In the genomic region with DNA sequence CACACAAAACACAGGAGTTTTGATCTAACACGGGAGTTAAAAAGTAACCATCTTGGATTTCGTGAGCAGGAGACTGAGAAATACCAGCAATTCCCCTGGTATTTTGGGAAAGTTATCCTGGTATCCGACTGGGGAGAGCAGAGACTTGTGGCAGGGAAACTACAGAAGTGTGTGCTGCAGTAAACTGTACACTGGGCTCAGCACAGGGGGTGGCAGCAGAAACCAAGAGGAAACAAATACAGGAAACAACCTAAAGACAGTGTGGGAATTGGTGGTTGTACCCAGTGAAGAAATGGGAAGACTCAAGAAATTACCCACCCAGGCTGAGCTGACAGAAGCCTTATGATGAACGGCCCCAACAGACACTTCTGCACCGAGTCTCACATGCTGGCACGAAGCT, we compare ENCODE assay signal across 27 cellular contexts.
DNase-seq lines count a peak whose midpoint lies in the region; ATAC-seq and TF ChIP-seq lines count a peak whose summit lies in the region.
"Had no signal": no experiment of that assay in that cellular context is flagged by ENCODE, and none has a peak within 500 bp of the region (broad histone marks: within the 10 kb centered on the region; RNA-seq: fewer than 3 reads in every experiment).

No MANE protein-coding gene starts in this region.

- peak overlapping the region; percentile 62 to 83 (median 71) for H3K27ac Mint-ChIP-seq in nephron
- H3K27ac Mint-ChIP-seq in activated T-cell treated with anti-CD3 and anti-CD28 coated beads, Interleukin-2, amount 50 U/mL, for 24 hours = no peak overlapping the region

- H3K4me3 Mint-ChIP-seq in nephron = no peak overlapping the region
- H3K4me3 Mint-ChIP-seq in activated T-cell treated with anti-CD3 and anti-CD28 coated beads, Interleukin-2, amount 50 U/mL, for 24 hours = no peak overlapping the region
- H3K4me3 Mint-ChIP-seq: CD14-positive monocyte, naive B cell had no signal

- H3K36me3 Mint-ChIP-seq in nephron (ENCODE audit: low read depth) = peaks cover 71% of the 10 kb centered on the region
- peaks cover 71% of the 10 kb centered on the region for H3K36me3 Mint-ChIP-seq in activated T-cell treated with anti-CD3 and anti-CD28 coated beads, Interleukin-2, amount 50 U/mL, for 24 hours (ENCODE audit: low read depth)

- ATAC-seq in right cardiac atrium (peak; percentile 18 to 48), Right ventricle myocardium superior (ENCODE audit: poor library complexity) (no peak), HG03565 (IDR thresholded peaks at IDR 0.05; ENCODE audit: unreplicated experiment) (no peak), GM21723 (IDR thresholded peaks at IDR 0.05; ENCODE audit: unreplicated experiment) (no peak)
- ATAC-seq: HCT116, lower lobe of right lung had no signal

- H3K4me1 Mint-ChIP-seq in nephron = peaks cover 27% of the 10 kb centered on the region
- H3K4me1 Mint-ChIP-seq in activated T-cell treated with anti-CD3 and anti-CD28 coated beads, Interleukin-2, amount 50 U/mL, for 24 hours (ENCODE audit: low read depth) = peaks cover 16% of the 10 kb centered on the region

- H3K9me3 Mint-ChIP-seq in nephron = peaks cover 12% of the 10 kb centered on the region
- no peaks in the 10 kb centered on the region for H3K9me3 Mint-ChIP-seq in activated T-cell treated with anti-CD3 and anti-CD28 coated beads, Interleukin-2, amount 50 U/mL, for 24 hours

- no peaks in the 10 kb centered on the region for H3K9me3 ChIP-seq in right cardiac atrium (ENCODE audit: control insufficient read depth, low read length)
- H3K9me3 ChIP-seq: lower lobe of right lung, stomach had no signal

- 43% methylated on average over 6 of the region's 6 CpGs for WGBS in right cardiac atrium

- intact Hi-C loops in right cardiac atrium (cut with DNase I) = no loop called here
- intact Hi-C loops in Right ventricle myocardium superior (cut with DNase I) = no loop called here

- no peak for DNase-seq in right cardiac atrium
- no peak for DNase-seq in Right ventricle myocardium superior
- DNase-seq in dermis blood vessel endothelial cell = peak; percentile 25
- DNase-seq in NOMO-1 treated with dmso at 0.1 percent for 144 hours (lab: John Stamatoyannopoulos, UW; ENCODE audit: unreplicated experiment) = no peak
- no peak for DNase-seq in activated T-cell treated with anti-CD3 and anti-CD28 coated beads, Interleukin-2, amount 50 U/mL, for 24 hours
- DNase-seq: ACHN; activated CD4-positive, alpha-beta T cell treated with anti-CD3 and anti-CD28 coated beads for 48 hours; activated effector memory CD4-positive, alpha-beta T cell treated with anti-CD3 and anti-CD28 coated beads, Interleukin-2, amount 50 U/mL, for 16 hours; caudate nucleus; DMS79; effector CD4-positive, alpha-beta T cell; glutamatergic neuron; lower lobe of right lung; naive B cell; NCI-H1092; NCI-H2029; NCI-H446 treated with DMSO at 0.1 percent for 48 hours; NK-92 treated with Interleukin-12 subunit alpha and Interleukin-12 subunit beta, amount 100 ng/mL, for 24 hours; posterior cingulate gyrus; RPMI8226; stimulated activated CD4-positive, alpha-beta T cell treated with anti-CD3 and anti-CD28 coated beads, Interleukin-2, amount 100 ng/mL, for 48 hours; stomach had no signal

- H3K4me3 ChIP-seq in right cardiac atrium (ENCODE audit: low read length) = no peak overlapping the region
- H3K4me3 ChIP-seq: lower lobe of right lung, stomach had no signal

- TF ChIP-seq CTCF in nephron (IDR thresholded peaks at IDR 0.05; ENCODE audit: unreplicated experiment in 3 of 3) = no peak

- H3K27ac ChIP-seq in right cardiac atrium (ENCODE audit: low read length) = no peak overlapping the region
- H3K27ac ChIP-seq: lower lobe of right lung had no signal

- peaks cover 12% of the 10 kb centered on the region for H3K4me1 ChIP-seq in right cardiac atrium (ENCODE audit: control insufficient read depth, insufficient read depth, low read length)

- H3K27me3 ChIP-seq in right cardiac atrium (ENCODE audit: control insufficient read depth, insufficient read depth) = no peaks in the 10 kb centered on the region
- H3K27me3 ChIP-seq: stomach had no signal

- no peaks in the 10 kb centered on the region for H3K27me3 Mint-ChIP-seq in nephron (ENCODE audit: low read depth)
- H3K27me3 Mint-ChIP-seq in activated T-cell treated with anti-CD3 and anti-CD28 coated beads, Interleukin-2, amount 50 U/mL, for 24 hours = no peaks in the 10 kb centered on the region
- H3K27me3 Mint-ChIP-seq: naive B cell had no signal

Comparison
In these comparisons a context has a peak if more than half of its experiments do, and no peak if none do; other contexts are left out.
1. ATAC-seq: peak in right cardiac atrium (2 of 2); none in Right ventricle myocardium superior (single experiment), HG03565 (single experiment) and GM21723 (single experiment).